In genomic region chr10:25575343-25575742, GRCh38 we compare ENCODE assay signal across 16 cellular contexts.
DNase-seq lines count a peak whose midpoint lies in the region; ATAC-seq, FAIRE-seq and TF ChIP-seq lines count a peak whose summit lies in the region.
"Had no signal": no experiment of that assay in that cellular context is flagged by ENCODE, and none has a peak within 500 bp of the region (broad histone marks: within the 10 kb centered on the region; RNA-seq: fewer than 3 reads in every experiment).

No MANE protein-coding gene starts in this region.

- FAIRE-seq in bronchial epithelial cell (lab: Jason Lieb, UNC) = no peak
- FAIRE-seq: A549, GM12878, GM18507 had no signal

- H3K9me3 ChIP-seq in left lung (no peaks in the 10 kb centered on the region), gastrocnemius medialis (no peaks in the 10 kb centered on the region), gastroesophageal sphincter (no peaks in the 10 kb centered on the region)
- H3K9me3 ChIP-seq: A549, BLaER1, HAP-1 had no signal

- H3K27ac ChIP-seq in left lung (no peak overlapping the region), gastrocnemius medialis (no peak overlapping the region), gastroesophageal sphincter (no peak overlapping the region)
- H3K27ac ChIP-seq: A549, BLaER1 had no signal

- intact Hi-C loops in left lung (cut with DNase I) = no loop called here
- intact Hi-C loops in gastrocnemius medialis (cut with DNase I; ENCODE audit: low total_unique reads) = no loop called here
- intact Hi-C loops in Right ventricle myocardium superior (cut with DNase I) = no loop called here

- WGBS in gastroesophageal sphincter (ENCODE audit: low coverage in 1 of 2), 2 donors = 64 to 82% methylated on average over 7 of the region's 7 CpGs

- in situ Hi-C loops in gastrocnemius medialis (cut with MboI; ENCODE audit: low sequenced_read_pairs in 4 of 4) = no loop called here

- TF ChIP-seq POLR2A in gastrocnemius medialis (IDR thresholded peaks at IDR 0.05) (no peak), gastroesophageal sphincter (IDR thresholded peaks at IDR 0.05) (no peak)

- TF ChIP-seq CTCF in bronchial epithelial cell (IDR thresholded peaks at IDR 0.05; ENCODE audit: insufficient read depth, low read length, severe bottlenecking) (no peak), left lung (IDR thresholded peaks at IDR 0.05) (no peak), gastrocnemius medialis (IDR thresholded peaks at IDR 0.05 in 4 of 5, conservative IDR thresholded peaks at IDR 0.05 in 1 of 5) (no peak), gastroesophageal sphincter (IDR thresholded peaks at IDR 0.05) (no peak)

- no peak for TF ChIP-seq EP300 in gastroesophageal sphincter (IDR thresholded peaks at IDR 0.05)

- peak; percentile 27 for DNase-seq in OCI-M1 (lab: John Stamatoyannopoulos, UW)
- peak; percentile 2 for DNase-seq in bronchial epithelial cell (ENCODE audit: low read depth)
- no peak for DNase-seq in left lung
- no peak for DNase-seq in gastrocnemius medialis
- no peak for DNase-seq in AG08395 (ENCODE audit: low spot score)
- DNase-seq in Right ventricle myocardium superior = no peak
- DNase-seq: AML-193, DMS79, GOT3, IMR-90 had no signal

- H3K36me3 ChIP-seq in bronchial epithelial cell (ENCODE audit: control insufficient read depth, insufficient read depth, low read length) (no peaks in the 10 kb centered on the region), left lung (no peaks in the 10 kb centered on the region), gastrocnemius medialis (no peaks in the 10 kb centered on the region), gastroesophageal sphincter (no peaks in the 10 kb centered on the region)
- H3K36me3 ChIP-seq: BLaER1, HAP-1 had no signal

- H3K27me3 ChIP-seq in bronchial epithelial cell (ENCODE audit: control insufficient read depth, insufficient read depth, low read length) (no peaks in the 10 kb centered on the region), left lung (no peaks in the 10 kb centered on the region), gastrocnemius medialis (no peaks in the 10 kb centered on the region), gastroesophageal sphincter (no peaks in the 10 kb centered on the region)
- H3K27me3 ChIP-seq: BLaER1 had no signal

- ATAC-seq in left lung = peak; percentile 47
- peak; percentile 75 to 81 for ATAC-seq in gastrocnemius medialis
- ATAC-seq in Right ventricle myocardium superior (ENCODE audit: poor library complexity) = no peak
- no peak for ATAC-seq in gastroesophageal sphincter
- ATAC-seq: A549, GM12878 had no signal

- H3K4me1 ChIP-seq in left lung = no peaks in the 10 kb centered on the region
- no peaks in the 10 kb centered on the region for H3K4me1 ChIP-seq in gastrocnemius medialis
- H3K4me1 ChIP-seq in gastroesophageal sphincter = no peaks in the 10 kb centered on the region
- H3K4me1 ChIP-seq: A549, BLaER1, HAP-1 had no signal

- H3K4me3 ChIP-seq in bronchial epithelial cell (ENCODE audit: low read depth, low read length) (no peak overlapping the region), left lung (no peak overlapping the region), gastrocnemius medialis (no peak overlapping the region), gastroesophageal sphincter (no peak overlapping the region)
- H3K4me3 ChIP-seq: A549, BLaER1, GM12878, HAP-1 had no signal

Comparison
In these comparisons a context has a peak if more than half of its experiments do, and no peak if none do; other contexts are left out.
1. DNase-seq: peak in OCI-M1 (single experiment) and bronchial epithelial cell (single experiment); none in left lung (0 of 2), gastrocnemius medialis (0 of 2), AG08395 (single experiment) and Right ventricle myocardium superior (single experiment).
2. ATAC-seq: peak in left lung (single experiment) and gastrocnemius medialis (2 of 2); none in Right ventricle myocardium superior (single experiment) and gastroesophageal sphincter (single experiment).